Comparison of ENCODE assay signal across 8 cellular contexts in genomic region chr5:1103505-1104326, GRCh38. TPM values are rescaled to one million over a fixed set of nuclear protein-coding genes. Genes with fewer than 3 reads are reported as not detected.
DNase-seq lines count a peak whose midpoint lies in the region; ATAC-seq and TF ChIP-seq lines count a peak whose summit lies in the region.

No MANE protein-coding gene starts in this region.

- BruUV-seq in Panc1 (replicated peaks; lab: Mats Ljungman, UMichigan) (no TSS peak), OCI-LY7 (replicated peaks; lab: Mats Ljungman, UMichigan) (no TSS peak)

- peak overlapping the region; percentile 74 to 84 (median 79) for H3K27ac Mint-ChIP-seq in nephron
- no peak overlapping the region for H3K27ac Mint-ChIP-seq in progenitor cell of endocrine pancreas

- H3K27me3 Mint-ChIP-seq in nephron (ENCODE audit: low read depth): no peaks in the 10 kb centered on the region
- no peaks in the 10 kb centered on the region for H3K27me3 Mint-ChIP-seq in progenitor cell of endocrine pancreas

- intact Hi-C loops in Panc1 (cut with micrococcal nuclease; ENCODE audit: unreplicated experiment): loop anchor here (5.0 kb wide), 1 partner anchor 39 kb away; no protein-coding TSS in a partner anchor
- intact Hi-C loops in OCI-LY7 (cut with micrococcal nuclease; ENCODE audit: unreplicated experiment): no loop called here

- H3K4me2 ChIP-seq in OCI-LY7 (ENCODE audit: low read length): no peak overlapping the region

- peak overlapping the region; percentile 2 to 69; a peak in 2 of 4 replicates for H3K4me3 ChIP-seq in Panc1 (ENCODE audit: low read depth in 2 of 2, low read length in 2 of 2)
- H3K4me3 ChIP-seq in esophagus (ENCODE audit: low read depth in 1 of 2, low read length in 2 of 2): no peak overlapping the region
- H3K4me3 ChIP-seq in OCI-LY7 (ENCODE audit: low read depth, low read length, poor library complexity, severe bottlenecking): no peak overlapping the region

- TF ChIP-seq POLR2A in GM18505 (IDR thresholded peaks at IDR 0.05; ENCODE audit: borderline replicate concordance, extremely low read depth, insufficient read depth, insufficient read length): no peak

- H2AFZ ChIP-seq in OCI-LY7 (ENCODE audit: low read length): no peak overlapping the region

- H3K4me1 ChIP-seq in Panc1 (ENCODE audit: control insufficient read depth, insufficient read depth, low read length) (peaks cover 77% of the 10 kb centered on the region), esophagus (ENCODE audit: control insufficient read depth in 2 of 2, insufficient read depth in 2 of 2, low read length in 1 of 2) (peaks cover 0 to 31% of the 10 kb centered on the region in 2 donors), OCI-LY7 (ENCODE audit: insufficient read depth, low read length, poor library complexity, severe bottlenecking) (no peaks in the 10 kb centered on the region)

- H3K9me3 ChIP-seq in Panc1 (ENCODE audit: control insufficient read depth, insufficient read depth, low read depth, low read length): no peaks in the 10 kb centered on the region
- H3K9me3 ChIP-seq in esophagus (ENCODE audit: control insufficient read depth in 2 of 2, insufficient read depth in 1 of 2, low read depth in 1 of 2, low read length in 1 of 2): no peaks in the 10 kb centered on the region
- H3K9me3 ChIP-seq in OCI-LY7 (ENCODE audit: low read length): no peaks in the 10 kb centered on the region

- H3K79me2 ChIP-seq in OCI-LY7 (ENCODE audit: insufficient read depth, low read depth, low read length): no peaks in the 10 kb centered on the region

- H3K36me3 ChIP-seq in Panc1 (ENCODE audit: control insufficient read depth, insufficient read depth, low read length): no peaks in the 10 kb centered on the region
- H3K36me3 ChIP-seq in esophagus (ENCODE audit: control insufficient read depth in 2 of 2, insufficient read depth in 2 of 2, low read length in 1 of 2): no peaks in the 10 kb centered on the region
- H3K36me3 ChIP-seq in OCI-LY7 (ENCODE audit: insufficient read depth, low read length): no peaks in the 10 kb centered on the region

- H3K27ac ChIP-seq in C4-2B: peak overlapping the region; percentile 75
- H3K27ac ChIP-seq in Panc1 (ENCODE audit: low read length): peak overlapping the region; percentile 100
- H3K27ac ChIP-seq in esophagus (ENCODE audit: low read depth in 2 of 2, low read length in 1 of 2): peak overlapping the region; percentile 52 to 58
- no peak overlapping the region for H3K27ac ChIP-seq in OCI-LY7 (ENCODE audit: low read depth, low read length, poor library complexity, severe bottlenecking)

- H3K4me1 Mint-ChIP-seq in nephron (peaks cover 68% of the 10 kb centered on the region), progenitor cell of endocrine pancreas (ENCODE audit: low read depth) (peaks cover 41% of the 10 kb centered on the region)

- no peak for TF ChIP-seq CTCF in C4-2B (conservative IDR thresholded peaks at IDR 0.05)
- TF ChIP-seq CTCF in Panc1 (IDR thresholded peaks at IDR 0.05): no peak
- TF ChIP-seq CTCF in nephron (IDR thresholded peaks at IDR 0.05; ENCODE audit: unreplicated experiment in 3 of 3): no peak
- no peak for TF ChIP-seq CTCF in OCI-LY7 (conservative IDR thresholded peaks at IDR 0.05; ENCODE audit: low read length)
- no peak for TF ChIP-seq CTCF in progenitor cell of endocrine pancreas (IDR thresholded peaks at IDR 0.05; ENCODE audit: unreplicated experiment)

- H3K27me3 ChIP-seq in Panc1 (ENCODE audit: control insufficient read depth, insufficient read depth, low read length): no peaks in the 10 kb centered on the region
- no peaks in the 10 kb centered on the region for H3K27me3 ChIP-seq in esophagus (ENCODE audit: control insufficient read depth in 1 of 2, insufficient read depth in 2 of 2, low read length in 2 of 2)

- H3K4me3 Mint-ChIP-seq in nephron (peak overlapping the region; percentile 19 to 57 (median 35)), progenitor cell of endocrine pancreas (ENCODE audit: low read depth) (no peak overlapping the region)

- in situ Hi-C loops in Panc1 (cut with HindIII; ENCODE audit: low pct_unique_long_range_greater_than_20kb, low sequenced_read_pairs): no loop called here

- H3K36me3 Mint-ChIP-seq in nephron (ENCODE audit: low read depth): no peaks in the 10 kb centered on the region
- H3K36me3 Mint-ChIP-seq in progenitor cell of endocrine pancreas (ENCODE audit: insufficient read depth): no peaks in the 10 kb centered on the region

- no peaks in the 10 kb centered on the region for H4K20me1 ChIP-seq in OCI-LY7 (ENCODE audit: insufficient read depth, low read length)

- H3K9me3 Mint-ChIP-seq in nephron (no peaks in the 10 kb centered on the region), progenitor cell of endocrine pancreas (ENCODE audit: low read depth) (no peaks in the 10 kb centered on the region)

- CTCF ChIA-PET in Panc1 (lab: Charles Lee) (no interaction called here), OCI-LY7 (lab: Charles Lee; ENCODE audit: unreplicated experiment) (no interaction called here)

- no peak for DNase-seq in Panc1 (ENCODE audit: low read depth, low spot score)
- no peak for DNase-seq in OCI-LY7 (ENCODE audit: low spot score)
- DNase-seq in progenitor cell of endocrine pancreas (ENCODE audit: low spot score, unreplicated experiment): no peak

- POLR2A ChIA-PET in Panc1 (lab: Charles Lee) (no interaction called here), OCI-LY7 (lab: Charles Lee) (no interaction called here)

- peak; percentile 1; the same call in 1 of the 2 replicates for ATAC-seq in Panc1
- ATAC-seq in SK-N-SH treated with all-trans-retinoic acid at 6 μM for 48 hours: no peak
- ATAC-seq in GM18505 (IDR thresholded peaks at IDR 0.05; ENCODE audit: unreplicated experiment): no peak

- H3K9me2 ChIP-seq in OCI-LY7 (ENCODE audit: insufficient read depth, low read length): no peaks in the 10 kb centered on the region

- 30 to 48% methylated on average over 33 of the region's 33 CpGs for WGBS in esophagus, 2 donors

TF ChIP-seq in SK-N-SH treated with all-trans-retinoic acid at 6 μM for 48 hours, 23 proteins besides CTCF, POLR2A, EP300 and RAD21:
- TF ChIP-seq BACH2 (CRISPR knock-in tag; IDR thresholded peaks at IDR 0.05; ENCODE audit: borderline replicate concordance): no peak
- TF ChIP-seq CSDC2 (CRISPR knock-in tag; IDR thresholded peaks at IDR 0.05): no peak
- no peak for TF ChIP-seq ZNF8 (CRISPR knock-in tag; IDR thresholded peaks at IDR 0.05)
- TF ChIP-seq RARB (CRISPR knock-in tag; IDR thresholded peaks at IDR 0.05): no peak
- no peak for TF ChIP-seq ZFP3 (CRISPR knock-in tag; IDR thresholded peaks at IDR 0.05)
- TF ChIP-seq POU6F1 (CRISPR knock-in tag; IDR thresholded peaks at IDR 0.05; ENCODE audit: borderline replicate concordance, low read depth): no peak
- no peak for TF ChIP-seq OSR1 (CRISPR knock-in tag; IDR thresholded peaks at IDR 0.05)
- no peak for TF ChIP-seq ISL1 (CRISPR knock-in tag; IDR thresholded peaks at IDR 0.05)
- TF ChIP-seq, protein P1, sequence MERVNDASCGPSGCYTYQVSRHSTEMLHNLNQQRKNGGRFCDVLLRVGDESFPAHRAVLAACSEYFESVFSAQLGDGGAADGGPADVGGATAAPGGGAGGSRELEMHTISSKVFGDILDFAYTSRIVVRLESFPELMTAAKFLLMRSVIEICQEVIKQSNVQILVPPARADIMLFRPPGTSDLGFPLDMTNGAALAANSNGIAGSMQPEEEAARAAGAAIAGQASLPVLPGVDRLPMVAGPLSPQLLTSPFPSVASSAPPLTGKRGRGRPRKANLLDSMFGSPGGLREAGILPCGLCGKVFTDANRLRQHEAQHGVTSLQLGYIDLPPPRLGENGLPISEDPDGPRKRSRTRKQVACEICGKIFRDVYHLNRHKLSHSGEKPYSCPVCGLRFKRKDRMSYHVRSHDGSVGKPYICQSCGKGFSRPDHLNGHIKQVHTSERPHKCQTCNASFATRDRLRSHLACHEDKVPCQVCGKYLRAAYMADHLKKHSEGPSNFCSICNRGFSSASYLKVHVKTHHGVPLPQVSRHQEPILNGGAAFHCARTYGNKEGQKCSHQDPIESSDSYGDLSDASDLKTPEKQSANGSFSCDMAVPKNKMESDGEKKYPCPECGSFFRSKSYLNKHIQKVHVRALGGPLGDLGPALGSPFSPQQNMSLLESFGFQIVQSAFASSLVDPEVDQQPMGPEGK (CRISPR knock-in tag; IDR thresholded peaks at IDR 0.05; ENCODE audit: borderline replicate concordance): no peak
- no peak for TF ChIP-seq ZFP30 (CRISPR knock-in tag; IDR thresholded peaks at IDR 0.05)
- no peak for TF ChIP-seq TCF4 (CRISPR knock-in tag; IDR thresholded peaks at IDR 0.05; ENCODE audit: borderline replicate concordance)
- TF ChIP-seq, protein P2, sequence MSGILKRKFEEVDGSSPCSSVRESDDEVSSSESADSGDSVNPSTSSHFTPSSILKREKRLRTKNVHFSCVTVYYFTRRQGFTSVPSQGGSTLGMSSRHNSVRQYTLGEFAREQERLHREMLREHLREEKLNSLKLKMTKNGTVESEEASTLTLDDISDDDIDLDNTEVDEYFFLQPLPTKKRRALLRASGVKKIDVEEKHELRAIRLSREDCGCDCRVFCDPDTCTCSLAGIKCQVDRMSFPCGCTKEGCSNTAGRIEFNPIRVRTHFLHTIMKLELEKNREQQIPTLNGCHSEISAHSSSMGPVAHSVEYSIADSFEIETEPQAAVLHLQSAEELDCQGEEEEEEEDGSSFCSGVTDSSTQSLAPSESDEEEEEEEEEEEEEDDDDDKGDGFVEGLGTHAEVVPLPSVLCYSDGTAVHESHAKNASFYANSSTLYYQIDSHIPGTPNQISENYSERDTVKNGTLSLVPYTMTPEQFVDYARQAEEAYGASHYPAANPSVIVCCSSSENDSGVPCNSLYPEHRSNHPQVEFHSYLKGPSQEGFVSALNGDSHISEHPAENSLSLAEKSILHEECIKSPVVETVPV (CRISPR knock-in tag; IDR thresholded peaks at IDR 0.05): no peak
- no peak for TF ChIP-seq GLIS3 (CRISPR knock-in tag; IDR thresholded peaks at IDR 0.05)

RNA-seq across cellular contexts. Expression of gene SLC12A7, which starts 8.1 kb away (rescaled TPM):
- total RNA-seq in Panc1 (2021; ENCODE audit: unreplicated experiment): 297 TPM
- polyA plus RNA-seq in Panc1 (2012; ENCODE audit: insufficient read length): 468 TPM
- polyA plus RNA-seq in esophagus: 1 to 10 TPM; 4.0 to 4.7 TPM
- total RNA-seq in OCI-LY7 (2014; rRNA removed; shearing (Covaris generic)): not detected in 2 replicates
- total RNA-seq in OCI-LY7 (2022): 0.06 TPM in 1 of 2 replicates, not detected in the other
- total RNA-seq in progenitor cell of endocrine pancreas: 76.3 and 80.8 TPM in 2 replicates

Comparison
In these comparisons a context has a peak if more than half of its experiments do, and no peak if none do; other contexts are left out.
1. H3K4me3 ChIP-seq: peak in Panc1 (2 of 2); none in esophagus (0 of 2) and OCI-LY7 (single experiment).
2. RNA of gene SLC12A7, which starts 8.1 kb away (total RNA-seq): 297 TPM in Panc1 (single experiment) and 76.3 to 80.8 TPM in progenitor cell of endocrine pancreas; 0.06 TPM in OCI-LY7; every median in the first group is over 10 times any median in the second.